18 cellular contexts compared by ENCODE assay signal in the genomic region with DNA sequence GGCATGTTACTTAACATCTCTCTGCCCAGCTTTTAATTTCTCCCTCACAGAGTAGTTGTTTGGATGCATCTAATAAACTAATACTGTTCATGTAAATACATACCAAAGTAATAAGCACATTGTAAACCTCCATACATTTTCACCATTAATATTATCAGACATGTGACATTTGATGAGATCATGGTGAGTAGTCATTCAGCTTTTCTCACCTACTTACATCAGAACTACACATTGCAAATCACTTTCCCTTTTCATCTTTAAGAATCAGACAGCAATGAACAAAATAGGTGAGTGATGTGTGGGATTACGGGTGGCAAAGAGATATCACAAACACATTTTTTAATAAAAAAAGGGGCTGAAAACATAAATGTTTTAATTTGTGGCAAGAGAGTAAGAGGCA.
"Had no signal": no experiment of that assay in that cellular context is flagged by ENCODE, and none has a peak within 500 bp of the region (broad histone marks: within the 10 kb centered on the region; RNA-seq: fewer than 3 reads in every experiment).

No MANE protein-coding gene starts in this region.

- ATAC-seq: K562 had no signal

- H3K27ac Mint-ChIP-seq: IgD-negative memory B cell had no signal

- FAIRE-seq: HTR-8/SVneo, K562 had no signal

- DNase-seq: Kasumi-1, MM.1S, NCI-H1092 treated with DMSO at 0.1 percent for 48 hours, NCI-H1436, NCI-H187, NCI-H2029 treated with DMSO at 0.1 percent for 48 hours, NCI-H2227 treated with DMSO at 0.1 percent for 48 hours, NCI-H524, NCI-H69, NCI-H774, SHP77, SK-N-SH had no signal

- H3K9ac ChIP-seq: KMS-11, SK-N-SH had no signal

- H3K9me3 ChIP-seq: SK-N-SH had no signal

- H3K4me3 ChIP-seq: K562 had no signal

- H3K4me2 ChIP-seq: KMS-11, SK-N-SH had no signal

- H3K27ac ChIP-seq: HL-60, KMS-11, RWPE1 had no signal

- H3K4me3 Mint-ChIP-seq: IgD-negative memory B cell had no signal
